In the genomic region with DNA sequence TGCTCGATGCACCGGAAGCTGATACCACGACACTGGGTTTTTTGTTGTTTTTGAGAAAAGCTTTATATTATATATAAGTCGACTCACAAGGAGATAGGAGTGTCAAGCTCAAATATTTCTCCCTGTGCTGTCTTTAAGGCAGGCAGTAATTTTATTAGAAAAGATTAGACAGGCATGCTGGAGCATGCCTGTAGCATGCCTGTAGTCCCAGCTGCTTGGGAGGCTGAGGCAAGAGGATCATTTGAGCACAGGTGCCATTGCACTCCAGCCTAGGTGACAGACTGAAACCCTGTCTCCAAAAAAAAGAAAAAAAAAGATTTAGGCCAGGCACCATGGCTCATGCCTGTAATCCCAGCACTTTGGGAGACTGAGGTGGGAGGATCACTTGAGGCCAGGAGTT, we compare ENCODE assay signal across 14 cellular contexts. TPM values are rescaled to one million over a fixed set of nuclear protein-coding genes. Genes with fewer than 3 reads are reported as not detected.
DNase-seq lines count a peak whose midpoint lies in the region; ATAC-seq and TF ChIP-seq lines count a peak whose summit lies in the region.
"Had no signal": no experiment of that assay in that cellular context is flagged by ENCODE, and none has a peak within 500 bp of the region (broad histone marks: within the 10 kb centered on the region; RNA-seq: fewer than 3 reads in every experiment).

No MANE protein-coding gene starts in this region.

- H3K23ac ChIP-seq in trophoblast cell (ENCODE audit: low read length): no peak overlapping the region

- no peak overlapping the region for H3K9ac ChIP-seq in trophoblast cell (ENCODE audit: low read length)

- peak overlapping the region in 4 of 7 donors; percentile 41 to 57 (median 53) for H3K27ac Mint-ChIP-seq in CD14-positive monocyte
- H3K27ac Mint-ChIP-seq: B cell, GM23338 had no signal

- H3K4me3 Mint-ChIP-seq in CD14-positive monocyte: no peak overlapping the region
- H3K4me3 Mint-ChIP-seq: B cell, GM23338 had no signal

- no peaks in the 10 kb centered on the region for H3K27me3 ChIP-seq in foreskin keratinocyte
- no peaks in the 10 kb centered on the region for H3K27me3 ChIP-seq in trophoblast cell (ENCODE audit: insufficient read depth, low read length)
- H3K27me3 ChIP-seq in uterus: no peaks in the 10 kb centered on the region

- H4K91ac ChIP-seq in trophoblast cell (ENCODE audit: low read depth, low read length): no peak overlapping the region

- H3K9me3 Mint-ChIP-seq in CD14-positive monocyte: no peaks in the 10 kb centered on the region
- H3K9me3 Mint-ChIP-seq: CD4-positive, alpha-beta memory T cell; GM23338 had no signal

- TF ChIP-seq POLR2A in uterus (IDR thresholded peaks at IDR 0.05): no peak

- TF ChIP-seq CTCF in CD14-positive monocyte (IDR thresholded peaks at IDR 0.05) (no peak), foreskin keratinocyte (conservative IDR thresholded peaks at IDR 0.05) (no peak), uterus (IDR thresholded peaks at IDR 0.05) (no peak)

- no peak overlapping the region for H2AFZ ChIP-seq in trophoblast cell (ENCODE audit: insufficient read depth, low read length, poor library complexity)
- H2AFZ ChIP-seq: GM23338 had no signal

- peaks cover 5% of the 10 kb centered on the region for H3K4me1 ChIP-seq in foreskin keratinocyte
- H3K4me1 ChIP-seq in trophoblast cell (ENCODE audit: control insufficient read depth in 1 of 2, insufficient read depth in 2 of 2, low read length in 2 of 2): peaks cover 5 to 9% of the 10 kb centered on the region in 2 experiments
- no peaks in the 10 kb centered on the region for H3K4me1 ChIP-seq in uterus

- no peak for DNase-seq in CD14-positive monocyte (ENCODE audit: low spot score)
- peak; percentile 55 for DNase-seq in NCI-H2171 treated with DMSO at 0.1 percent for 48 hours (lab: John Stamatoyannopoulos, UW)
- DNase-seq in foreskin keratinocyte: peak; percentile 12 to 37
- peak; percentile 19 to 43 for DNase-seq in trophoblast cell
- DNase-seq in cerebellum (ENCODE audit: low spot score): no peak
- no peak for DNase-seq in uterus
- DNase-seq: C1 segment of cervical spinal cord; CD4-positive, alpha-beta memory T cell; DMS79; H7 had no signal

- no peaks in the 10 kb centered on the region for H3K79me2 ChIP-seq in trophoblast cell (ENCODE audit: control insufficient read depth, insufficient read depth, low read length, poor library complexity)

- no peaks in the 10 kb centered on the region for H3K27me3 Mint-ChIP-seq in CD14-positive monocyte (ENCODE audit: low read depth in 3 of 3)
- H3K27me3 Mint-ChIP-seq: B cell; CD4-positive, alpha-beta memory T cell had no signal

- peaks cover 5% of the 10 kb centered on the region for H3K4me1 Mint-ChIP-seq in CD14-positive monocyte
- H3K4me1 Mint-ChIP-seq: B cell, GM23338 had no signal

- H3K27ac ChIP-seq in foreskin keratinocyte: no peak overlapping the region
- H3K27ac ChIP-seq in trophoblast cell (ENCODE audit: low read depth, low read length): no peak overlapping the region
- H3K27ac ChIP-seq in uterus: no peak overlapping the region

- no peak overlapping the region for H2BK5ac ChIP-seq in trophoblast cell (ENCODE audit: low read depth, low read length, poor library complexity)

- no peak overlapping the region for H3K4me2 ChIP-seq in trophoblast cell (ENCODE audit: low read length)
- H3K4me2 ChIP-seq: GM23338 had no signal

- H2BK120ac ChIP-seq in trophoblast cell (ENCODE audit: insufficient read depth, low read length, poor library complexity): no peak overlapping the region

- peaks cover 38 to 68% of the 10 kb centered on the region in 2 donors for H3K36me3 Mint-ChIP-seq in CD14-positive monocyte

- H3K79me1 ChIP-seq in trophoblast cell (ENCODE audit: low read length): no peaks in the 10 kb centered on the region

- no peak overlapping the region for H4K8ac ChIP-seq in trophoblast cell (ENCODE audit: low read depth, low read length)

- intact Hi-C loops in CD14-positive monocyte (cut with micrococcal nuclease): no loop called here
- intact Hi-C loops in uterus (cut with DNase I; ENCODE audit: low total_unique reads): no loop called here

- H2BK12ac ChIP-seq in trophoblast cell (ENCODE audit: low read length): no peak overlapping the region

- H4K12ac ChIP-seq in trophoblast cell (ENCODE audit: low read depth, low read length): no peak overlapping the region

- no CpG with 5 or more reads among the region's 4 CpGs for WGBS in trophoblast cell (ENCODE audit: extremely low coverage, insufficient coverage, insufficient read length)

- ATAC-seq in foreskin keratinocyte (peak; percentile 26), GM21423 (IDR thresholded peaks at IDR 0.05; ENCODE audit: unreplicated experiment) (no peak)
- ATAC-seq: GM12878, GM23338 had no signal

- no peak overlapping the region for H3K18ac ChIP-seq in trophoblast cell (ENCODE audit: low read length)

- H3K14ac ChIP-seq in trophoblast cell (ENCODE audit: low read length): no peak overlapping the region

- no peaks in the 10 kb centered on the region for H3K36me3 ChIP-seq in trophoblast cell (ENCODE audit: control insufficient read depth in 1 of 2, insufficient read depth in 2 of 2, low read length in 2 of 2)
- no peaks in the 10 kb centered on the region for H3K36me3 ChIP-seq in uterus

- H2AK5ac ChIP-seq in trophoblast cell (ENCODE audit: low read length): no peak overlapping the region

- H3K9me3 ChIP-seq in trophoblast cell (ENCODE audit: insufficient read depth, low read depth, low read length) (no peaks in the 10 kb centered on the region), uterus (no peaks in the 10 kb centered on the region)

- no peak overlapping the region for H3K4ac ChIP-seq in trophoblast cell (ENCODE audit: low read depth, low read length)

- H3K4me3 ChIP-seq in trophoblast cell (ENCODE audit: low read depth, low read length) (no peak overlapping the region), uterus (no peak overlapping the region)
- H3K4me3 ChIP-seq: GM12878, GM23338 had no signal

RNA-seq across cellular contexts. Expression of gene GNS, which starts 51.8 kb away (rescaled TPM):
- polyA plus RNA-seq in CD14-positive monocyte (100 to 1,000 TPM; 203 to 274 TPM), foreskin keratinocyte (15.3 and 15.6 TPM in 2 replicates)
- total RNA-seq in foreskin keratinocyte (43.2 and 49.1 TPM in 2 replicates), cerebellum (49.3 TPM), uterus (100 to 1,000 TPM in 3 of 4 donors, 10 to 100 TPM in 1; 71.5 to 148 (median 116) TPM)
- polyA plus RNA-seq in trophoblast cell (2013): 59.1 and 61.4 TPM in 2 replicates

Comparison
In these comparisons a context has a peak if more than half of its experiments do, and no peak if none do; other contexts are left out.
1. DNase-seq: peak in NCI-H2171 treated with DMSO at 0.1 percent for 48 hours (single experiment), foreskin keratinocyte (2 of 2) and trophoblast cell (2 of 2); none in CD14-positive monocyte (single experiment), cerebellum (single experiment) and uterus (0 of 2).